In the genomic region with DNA sequence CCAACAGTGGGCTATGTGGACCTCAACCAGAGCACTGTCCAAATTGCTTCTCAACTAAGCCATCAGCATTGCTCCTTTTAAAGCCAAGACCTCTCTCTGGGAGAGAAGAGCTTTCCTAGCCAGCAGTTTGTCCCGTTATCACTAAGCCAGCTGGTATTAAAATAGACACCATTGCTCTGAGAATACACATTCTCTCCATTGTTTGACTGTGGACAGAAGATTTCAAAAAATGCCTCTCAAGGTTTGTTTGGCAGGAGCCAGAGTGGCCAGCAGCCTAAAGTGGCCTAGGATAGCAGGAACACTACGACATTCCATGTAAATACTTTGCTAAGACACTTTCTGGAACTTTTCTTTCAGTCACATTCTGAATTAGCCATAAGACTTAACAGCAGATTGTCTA, we compare ENCODE assay signal across 12 cellular contexts.
"Had no signal": no experiment of that assay in that cellular context is flagged by ENCODE, and none has a peak within 500 bp of the region (broad histone marks: within the 10 kb centered on the region; RNA-seq: fewer than 3 reads in every experiment).

No MANE protein-coding gene starts in this region.

- H3K27me3 Mint-ChIP-seq: activated CD4-positive, alpha-beta T cell treated with anti-CD3 and anti-CD28 coated beads, Interleukin-2, amount 10 ng/mL, durations not matched to agents 7 days and 5 days; memory B cell had no signal

- H3K9me3 Mint-ChIP-seq: activated CD4-positive, alpha-beta T cell treated with anti-CD3 and anti-CD28 coated beads, Interleukin-2, amount 10 ng/mL, durations not matched to agents 7 days and 5 days; endodermal cell; memory B cell; neural crest cell had no signal

- H3K4me1 Mint-ChIP-seq: neural crest cell had no signal

- ATAC-seq: body of pancreas had no signal

- DNase-seq: activated CD4-positive, alpha-beta T cell treated with anti-CD3 and anti-CD28 coated beads, Interleukin-2, amount 10 ng/mL, durations not matched to agents 7 days and 5 days; activated CD4-positive, CD25-positive, alpha-beta regulatory T cell; activated T-cell treated with anti-CD3 and anti-CD28 coated beads, Interleukin-2, amount 50 U/mL, for 1 hour; body of pancreas; cerebellar nuclear complex; endodermal cell; erythroblast; ovary; stimulated activated CD4-positive, alpha-beta T cell treated with anti-CD3 and anti-CD28 coated beads, Interleukin-4, amount 100 ng/mL, for 4 hours; uterus had no signal

- H3K27ac Mint-ChIP-seq: activated CD4-positive, alpha-beta T cell treated with anti-CD3 and anti-CD28 coated beads, Interleukin-2, amount 10 ng/mL, durations not matched to agents 7 days and 5 days; endodermal cell; memory B cell had no signal

- H3K4me3 Mint-ChIP-seq: activated CD4-positive, alpha-beta T cell treated with anti-CD3 and anti-CD28 coated beads, Interleukin-2, amount 10 ng/mL, durations not matched to agents 7 days and 5 days; endodermal cell; memory B cell; neural crest cell had no signal
